In genomic region chr6:82720992-82721391, GRCh38 we compare ENCODE assay signal across 19 cellular contexts.
DNase-seq lines count a peak whose midpoint lies in the region; ATAC-seq, FAIRE-seq and TF ChIP-seq lines count a peak whose summit lies in the region.
"Had no signal": no experiment of that assay in that cellular context is flagged by ENCODE, and none has a peak within 500 bp of the region (broad histone marks: within the 10 kb centered on the region; RNA-seq: fewer than 3 reads in every experiment).

No MANE protein-coding gene starts in this region.

- intact Hi-C loops in body of pancreas (cut with DNase I): no loop called here

- no peak overlapping the region for H3K27ac Mint-ChIP-seq in neural progenitor cell
- H3K27ac Mint-ChIP-seq: B cell; CD8-positive, alpha-beta T cell; HFFc6 had no signal

- H3K4me1 ChIP-seq in neural progenitor cell: peaks cover 6% of the 10 kb centered on the region
- H3K4me1 ChIP-seq in body of pancreas: no peaks in the 10 kb centered on the region
- H3K4me1 ChIP-seq: BLaER1 treated with 17β-estradiol and CSF1 and Interleukin-3, amounts not matched to agents 10 nM and 100 nM had no signal

- H3K9ac ChIP-seq in neural progenitor cell: no peak overlapping the region
- H3K9ac ChIP-seq: BLaER1 treated with 17β-estradiol and CSF1 and Interleukin-3, amounts not matched to agents 10 nM and 100 nM; GM23248; KMS-11 had no signal

- H3F3A ChIP-seq in neural progenitor cell (ENCODE audit: low read depth): no peaks in the 10 kb centered on the region

- no peaks in the 10 kb centered on the region for H3K9me3 ChIP-seq in neural progenitor cell (ENCODE audit: low read depth)
- H3K9me3 ChIP-seq in body of pancreas: no peaks in the 10 kb centered on the region
- H3K9me3 ChIP-seq: BLaER1 treated with 17β-estradiol and CSF1 and Interleukin-3, amounts not matched to agents 10 nM and 100 nM had no signal

- H3K27ac ChIP-seq in neural progenitor cell (no peak overlapping the region), body of pancreas (no peak overlapping the region)
- H3K27ac ChIP-seq: BLaER1 treated with 17β-estradiol and CSF1 and Interleukin-3, amounts not matched to agents 10 nM and 100 nM; GM23248; KMS-11 had no signal

- H3K36me3 Mint-ChIP-seq in neural progenitor cell: peaks cover 7% of the 10 kb centered on the region
- H3K36me3 Mint-ChIP-seq: CD8-positive, alpha-beta T cell had no signal

- no peak for TF ChIP-seq POLR2A in body of pancreas (IDR thresholded peaks at IDR 0.05)

- H3K4me1 Mint-ChIP-seq in neural progenitor cell: no peaks in the 10 kb centered on the region
- H3K4me1 Mint-ChIP-seq: B cell had no signal

- no peak overlapping the region for H3K4me3 ChIP-seq in bronchial epithelial cell (ENCODE audit: low read depth, low read length)
- no peak overlapping the region for H3K4me3 ChIP-seq in neural progenitor cell
- no peak overlapping the region for H3K4me3 ChIP-seq in body of pancreas
- H3K4me3 ChIP-seq: BLaER1 treated with 17β-estradiol and CSF1 and Interleukin-3, amounts not matched to agents 10 nM and 100 nM; GM23248 had no signal

- 54 to 56% methylated on average over 4 of the region's 4 CpGs for WGBS in body of pancreas, 2 donors

- no peaks in the 10 kb centered on the region for H4K20me1 ChIP-seq in neural progenitor cell (ENCODE audit: low read depth)
- H4K20me1 ChIP-seq: BLaER1 treated with 17β-estradiol and CSF1 and Interleukin-3, amounts not matched to agents 10 nM and 100 nM had no signal

- H3K9me3 Mint-ChIP-seq in neural progenitor cell: peaks cover 50% of the 10 kb centered on the region
- H3K9me3 Mint-ChIP-seq: CD8-positive, alpha-beta T cell; HFFc6 had no signal

- peak; percentile 53 for DNase-seq in EL
- DNase-seq in M059J (ENCODE audit: low read depth): peak; percentile 32
- peak; percentile 29 for DNase-seq in bronchial epithelial cell (ENCODE audit: low read depth)
- no peak for DNase-seq in neural progenitor cell (ENCODE audit: low spot score)
- DNase-seq in body of pancreas: no peak
- no peak for DNase-seq in AG08396 (ENCODE audit: low spot score)
- DNase-seq in NCI-H2107 treated with DMSO at 0.1 percent for 48 hours (lab: John Stamatoyannopoulos, UW; ENCODE audit: unreplicated experiment): no peak
- DNase-seq: 8988T; Calu3; CD8-positive, alpha-beta T cell; DMS79 treated with DMSO at 0.1 percent for 48 hours; GDM1; GM23248; HFFc6 had no signal

- H3K27me3 Mint-ChIP-seq in neural progenitor cell (ENCODE audit: insufficient read depth, low read depth): peaks cover 3% of the 10 kb centered on the region
- H3K27me3 Mint-ChIP-seq: B cell had no signal

- TF ChIP-seq CTCF in bronchial epithelial cell (IDR thresholded peaks at IDR 0.05; ENCODE audit: insufficient read depth, low read length, severe bottlenecking) (no peak), neural progenitor cell (IDR thresholded peaks at IDR 0.05) (no peak), body of pancreas (IDR thresholded peaks at IDR 0.05) (no peak)

- H3K4me3 Mint-ChIP-seq in neural progenitor cell: no peak overlapping the region
- H3K4me3 Mint-ChIP-seq: B cell; CD8-positive, alpha-beta T cell; HFFc6 had no signal

- peak overlapping the region; percentile 69 for H2AFZ ChIP-seq in neural progenitor cell (replicated peaks)
- H2AFZ ChIP-seq: GM23248 had no signal

- H3K36me3 ChIP-seq in bronchial epithelial cell (ENCODE audit: control insufficient read depth, insufficient read depth, low read length) (no peaks in the 10 kb centered on the region), neural progenitor cell (no peaks in the 10 kb centered on the region), body of pancreas (replicated peaks in 1 of 2; ENCODE audit: insufficient read depth in 1 of 2, low read depth in 2 of 2) (no peaks in the 10 kb centered on the region)
- H3K36me3 ChIP-seq: BLaER1 treated with 17β-estradiol and CSF1 and Interleukin-3, amounts not matched to agents 10 nM and 100 nM had no signal

- FAIRE-seq in bronchial epithelial cell (lab: Jason Lieb, UNC): no peak
- FAIRE-seq: HepG2 had no signal

- no peak overlapping the region for H3K4me2 ChIP-seq in neural progenitor cell
- H3K4me2 ChIP-seq: BLaER1 treated with 17β-estradiol and CSF1 and Interleukin-3, amounts not matched to agents 10 nM and 100 nM; KMS-11 had no signal

- ATAC-seq in body of pancreas: no peak
- ATAC-seq: CD8-positive, alpha-beta T cell; HCT116; HepG2 had no signal

- H3K27me3 ChIP-seq in bronchial epithelial cell (ENCODE audit: control insufficient read depth, insufficient read depth, low read length) (no peaks in the 10 kb centered on the region), neural progenitor cell (no peaks in the 10 kb centered on the region), body of pancreas (no peaks in the 10 kb centered on the region)
- H3K27me3 ChIP-seq: BLaER1 treated with 17β-estradiol and CSF1 and Interleukin-3, amounts not matched to agents 10 nM and 100 nM had no signal

- no peaks in the 10 kb centered on the region for H3K79me2 ChIP-seq in neural progenitor cell (ENCODE audit: low read depth)

Comparison
In these comparisons a context has a peak if more than half of its experiments do, and no peak if none do; other contexts are left out.
1. DNase-seq: peak in EL (single experiment), M059J (single experiment) and bronchial epithelial cell (single experiment); none in neural progenitor cell (single experiment), body of pancreas (0 of 4), AG08396 (single experiment) and NCI-H2107 treated with DMSO at 0.1 percent for 48 hours (single experiment).